ENCODE assay signal across 7 cellular contexts in genomic region chrX:52380993-52381392, GRCh38. TPM values are rescaled to one million over a fixed set of nuclear protein-coding genes. Genes with fewer than 3 reads are reported as not detected.
"Had no signal": no experiment of that assay in that cellular context is flagged by ENCODE, and none has a peak within 500 bp of the region (broad histone marks: within the 10 kb centered on the region; RNA-seq: fewer than 3 reads in every experiment).

No MANE protein-coding gene starts in this region.

- DNase-seq: GDM1, GF-D8 had no signal

- FAIRE-seq: G401.6, GM12878, GM12891, GM18507 had no signal

- H3K4me3 ChIP-seq: GM12878 had no signal

RNA-seq across cellular contexts. Expression of gene XAGE2, which starts 12.2 kb away (rescaled TPM):
- total RNA-seq: G401, GM12878 had no signal
- polyA plus RNA-seq: GM12878 had no signal
